15 cellular contexts compared by ENCODE assay signal in the genomic region with DNA sequence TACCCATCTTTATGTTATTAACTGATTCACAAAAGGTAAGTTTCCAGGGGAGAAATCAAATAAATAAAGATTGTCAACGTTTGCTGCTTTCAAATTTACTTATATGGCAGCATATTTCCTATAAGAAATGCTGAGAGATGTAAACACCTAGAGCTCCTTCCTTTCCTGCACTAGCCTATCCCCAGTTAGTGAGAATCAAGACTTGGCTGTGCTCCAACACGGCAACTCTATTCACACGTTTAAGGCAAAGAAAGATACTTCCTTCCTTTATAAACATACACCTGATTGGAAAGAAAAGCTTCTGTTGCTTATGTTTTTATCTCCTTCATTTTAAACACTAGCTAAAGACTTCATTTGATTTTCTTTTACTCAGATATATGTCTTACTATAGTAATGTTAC.
"Had no signal": no experiment of that assay in that cellular context is flagged by ENCODE, and none has a peak within 500 bp of the region (broad histone marks: within the 10 kb centered on the region; RNA-seq: fewer than 3 reads in every experiment).

No MANE protein-coding gene starts in this region.

- H3K4me1 ChIP-seq: spleen, upper lobe of right lung had no signal

- DNase-seq: activated CD4-positive, alpha-beta T cell treated with anti-CD3 and anti-CD28 coated beads for 4 hours; activated CD8-positive, alpha-beta memory T cell treated with anti-CD3 and anti-CD28 coated beads, Interleukin-2, amount 50 U/mL, for 4 hours; activated CD8-positive, alpha-beta T cell treated with anti-CD3 and anti-CD28 coated beads, Interleukin-2, amount 10 ng/mL, durations not matched to agents 7 days and 5 days; activated naive CD8-positive, alpha-beta T cell treated with anti-CD3 and anti-CD28 coated beads, Interleukin-2, amount 50 U/mL, for 24 hours; activated T-cell treated with anti-CD3 and anti-CD28 coated beads, Interleukin-2, amount 50 U/mL, for 48 hours; aorta; islet precursor cell; midbrain; right lobe of liver; spleen; stimulated activated naive CD8-positive, alpha-beta T cell treated with anti-CD3 and anti-CD28 coated beads, Interleukin-15, amount 100 ng/mL, for 72 hours; upper lobe of right lung had no signal

- H3K9me3 ChIP-seq: esophagus muscularis mucosa, right lobe of liver, spleen, thoracic aorta, upper lobe of right lung had no signal

- H3K4me2 ChIP-seq: hepatocyte had no signal

- H3K27ac ChIP-seq: esophagus muscularis mucosa, hepatocyte, right lobe of liver, spleen, thoracic aorta, upper lobe of right lung had no signal

- H3K4me3 ChIP-seq: esophagus muscularis mucosa, hepatocyte, right lobe of liver, spleen, thoracic aorta, upper lobe of right lung had no signal

- H3K27ac Mint-ChIP-seq: activated CD8-positive, alpha-beta T cell treated with anti-CD3 and anti-CD28 coated beads, Interleukin-2, amount 10 ng/mL, durations not matched to agents 7 days and 5 days; activated naive CD8-positive, alpha-beta T cell treated with anti-CD3 and anti-CD28 coated beads, Interleukin-2, amount 50 U/mL, for 24 hours; stimulated activated naive CD8-positive, alpha-beta T cell treated with anti-CD3 and anti-CD28 coated beads, Interleukin-15, amount 100 ng/mL, for 72 hours had no signal

- H3K9me3 Mint-ChIP-seq: activated naive CD8-positive, alpha-beta T cell treated with anti-CD3 and anti-CD28 coated beads, Interleukin-2, amount 50 U/mL, for 24 hours; stimulated activated naive CD8-positive, alpha-beta T cell treated with anti-CD3 and anti-CD28 coated beads, Interleukin-15, amount 100 ng/mL, for 72 hours had no signal

- H3K4me1 Mint-ChIP-seq: activated naive CD8-positive, alpha-beta T cell treated with anti-CD3 and anti-CD28 coated beads, Interleukin-2, amount 50 U/mL, for 24 hours; stimulated activated naive CD8-positive, alpha-beta T cell treated with anti-CD3 and anti-CD28 coated beads, Interleukin-15, amount 100 ng/mL, for 72 hours had no signal

- H3K27me3 ChIP-seq: esophagus muscularis mucosa, hepatocyte, right lobe of liver, spleen, upper lobe of right lung had no signal

- H3K79me2 ChIP-seq: hepatocyte had no signal

- H3K27me3 Mint-ChIP-seq: activated naive CD8-positive, alpha-beta T cell treated with anti-CD3 and anti-CD28 coated beads, Interleukin-2, amount 50 U/mL, for 24 hours; stimulated activated naive CD8-positive, alpha-beta T cell treated with anti-CD3 and anti-CD28 coated beads, Interleukin-15, amount 100 ng/mL, for 72 hours had no signal

- H3K4me3 Mint-ChIP-seq: activated CD8-positive, alpha-beta T cell treated with anti-CD3 and anti-CD28 coated beads, Interleukin-2, amount 10 ng/mL, durations not matched to agents 7 days and 5 days; activated naive CD8-positive, alpha-beta T cell treated with anti-CD3 and anti-CD28 coated beads, Interleukin-2, amount 50 U/mL, for 24 hours; stimulated activated naive CD8-positive, alpha-beta T cell treated with anti-CD3 and anti-CD28 coated beads, Interleukin-15, amount 100 ng/mL, for 72 hours had no signal

- H2AFZ ChIP-seq: hepatocyte had no signal

- H3K36me3 ChIP-seq: esophagus muscularis mucosa, right lobe of liver, spleen, thoracic aorta, upper lobe of right lung had no signal

- ATAC-seq: activated CD8-positive, alpha-beta T cell treated with anti-CD3 and anti-CD28 coated beads, Interleukin-2, amount 10 ng/mL, durations not matched to agents 7 days and 5 days; activated naive CD8-positive, alpha-beta T cell treated with anti-CD3 and anti-CD28 coated beads, Interleukin-2, amount 50 U/mL, for 24 hours; stimulated activated naive CD8-positive, alpha-beta T cell treated with anti-CD3 and anti-CD28 coated beads, Interleukin-15, amount 100 ng/mL, for 72 hours; upper lobe of right lung had no signal
